In genomic region chr20:34240121-34240520, GRCh38 we compare ENCODE assay signal across 35 cellular contexts. TPM values are rescaled to one million over a fixed set of nuclear protein-coding genes. Genes with fewer than 3 reads are reported as not detected.
"Had no signal": no experiment of that assay in that cellular context is flagged by ENCODE, and none has a peak within 500 bp of the region (broad histone marks: within the 10 kb centered on the region; RNA-seq: fewer than 3 reads in every experiment).

No MANE protein-coding gene starts in this region.

- H3K27ac Mint-ChIP-seq: activated CD8-positive, alpha-beta memory T cell treated with anti-CD3 and anti-CD28 coated beads, Interleukin-2, amount 10 ng/mL, durations not matched to agents 7 days and 5 days; activated CD8-positive, alpha-beta T cell treated with anti-CD3 and anti-CD28 coated beads, Interleukin-2, amount 10 ng/mL, durations not matched to agents 7 days and 5 days; activated T-cell treated with anti-CD3 and anti-CD28 coated beads, Interleukin-2, amount 50 U/mL, for 72 hours; neural progenitor cell; T-helper 17 cell had no signal

- H3K79me2 ChIP-seq: parathyroid adenoma had no signal

- H3K27me3 ChIP-seq: neural progenitor cell, sigmoid colon, testis, uterus had no signal

- H3K36me3 ChIP-seq: esophagus squamous epithelium, left ventricle myocardium inferior, neural progenitor cell, sigmoid colon, transverse colon, uterus had no signal

- H3K27me3 Mint-ChIP-seq: activated naive CD8-positive, alpha-beta T cell had no signal

- H3K9ac ChIP-seq: neural progenitor cell, parathyroid adenoma had no signal

- H3K4me1 Mint-ChIP-seq: central memory CD8-positive, alpha-beta T cell had no signal

- H3K4me2 ChIP-seq: neural progenitor cell, smooth muscle cell had no signal

- H3K4me3 ChIP-seq: esophagus squamous epithelium, left ventricle myocardium inferior, lung, mucosa of descending colon, neural progenitor cell, psoas muscle, sigmoid colon, smooth muscle cell, testis, transverse colon, uterus had no signal

- H3K9me3 ChIP-seq: esophagus squamous epithelium, testis had no signal

- H3K4me1 ChIP-seq: esophagus squamous epithelium, left ventricle myocardium inferior, parathyroid adenoma, psoas muscle, sigmoid colon, testis, transverse colon, uterus had no signal

- ATAC-seq: activated CD8-positive, alpha-beta memory T cell treated with anti-CD3 and anti-CD28 coated beads, Interleukin-2, amount 10 ng/mL, durations not matched to agents 7 days and 5 days; activated CD8-positive, alpha-beta T cell treated with anti-CD3 and anti-CD28 coated beads, Interleukin-2, amount 10 ng/mL, durations not matched to agents 7 days and 5 days; activated T-cell treated with anti-CD3 and anti-CD28 coated beads, Interleukin-2, amount 50 U/mL, for 72 hours; mucosa of descending colon; psoas muscle; stimulated activated naive CD8-positive, alpha-beta T cell treated with anti-CD3 and anti-CD28 coated beads, Interleukin-15, Interleukin-2, amounts not matched to agents 100 U/mL and 50 U/mL, for 24 hours; T-helper 17 cell had no signal

- H3K27ac ChIP-seq: epithelial cell of prostate, esophagus squamous epithelium, left ventricle myocardium inferior, neural progenitor cell, parathyroid adenoma, psoas muscle, sigmoid colon, testis, transverse colon, uterus had no signal

- DNase-seq: activated CD4-positive, alpha-beta T cell treated with anti-CD3 and anti-CD28 coated beads for 1 hour; activated CD8-positive, alpha-beta memory T cell treated with anti-CD3 and anti-CD28 coated beads, Interleukin-2, amount 10 ng/mL, durations not matched to agents 7 days and 5 days; activated CD8-positive, alpha-beta T cell treated with anti-CD3 and anti-CD28 coated beads, Interleukin-2, amount 10 ng/mL, durations not matched to agents 7 days and 5 days; activated effector memory CD4-positive, alpha-beta T cell treated with Interleukin-2 at 50 U/mL for 16 hours; activated naive CD4-positive, alpha-beta T cell treated with Interleukin-2 at 50 U/mL for 16 hours; activated T-cell treated with anti-CD3 and anti-CD28 coated beads, Interleukin-2, amount 50 U/mL, for 72 hours; anterior cingulate cortex; effector CD4-positive, alpha-beta T cell; esophagus squamous epithelium; foreskin melanocyte; glutamatergic neuron; left ventricle myocardium inferior; mucosa of descending colon; naive thymus-derived CD8-positive, alpha-beta T cell; occipital lobe; psoas muscle; sigmoid colon; stimulated activated CD4-positive, alpha-beta T cell treated with anti-CD3 and anti-CD28 coated beads, Interleukin-15, amount 100 ng/mL, for 24 hours; stimulated activated CD4-positive, alpha-beta T cell treated with anti-CD3 and anti-CD28 coated beads, Interleukin-2, amount 100 ng/mL, for 24 hours; stimulated activated naive CD8-positive, alpha-beta T cell treated with anti-CD3 and anti-CD28 coated beads, Interleukin-15, Interleukin-2, amounts not matched to agents 100 U/mL and 50 U/mL, for 24 hours; T-helper 17 cell; T1000; testis; transverse colon; uterus had no signal

- H2AFZ ChIP-seq: neural progenitor cell, parathyroid adenoma had no signal

- H3K4me3 Mint-ChIP-seq: activated CD8-positive, alpha-beta memory T cell treated with anti-CD3 and anti-CD28 coated beads, Interleukin-2, amount 10 ng/mL, durations not matched to agents 7 days and 5 days; activated CD8-positive, alpha-beta T cell treated with anti-CD3 and anti-CD28 coated beads, Interleukin-2, amount 10 ng/mL, durations not matched to agents 7 days and 5 days; activated naive CD8-positive, alpha-beta T cell; activated T-cell treated with anti-CD3 and anti-CD28 coated beads, Interleukin-2, amount 50 U/mL, for 72 hours; central memory CD8-positive, alpha-beta T cell; dendritic cell treated with granulocyte-macrophage colony-stimulating factor and Interleukin-4, amounts not matched to agents 40 ng/mL and 50 ng/mL, for 4 days; neural progenitor cell; T-helper 17 cell had no signal

RNA-seq across cellular contexts. Expression of gene ASIP, which starts 1.1 kb away (rescaled TPM):
- total RNA-seq: activated CD8-positive, alpha-beta memory T cell treated with anti-CD3 and anti-CD28 coated beads, Interleukin-2, amount 10 ng/mL, durations not matched to agents 7 days and 5 days; activated CD8-positive, alpha-beta T cell treated with anti-CD3 and anti-CD28 coated beads, Interleukin-2, amount 10 ng/mL, durations not matched to agents 7 days and 5 days; activated T-cell treated with anti-CD3 and anti-CD28 coated beads, Interleukin-2, amount 50 U/mL, for 72 hours; bronchial epithelial cell; esophagus squamous epithelium; lung; mesenteric fat pad; mucosa of descending colon; naive thymus-derived CD8-positive, alpha-beta T cell; occipital lobe; psoas muscle; smooth muscle cell; T-helper 17 cell; transverse colon; uterus had no signal
- polyA plus RNA-seq: naive thymus-derived CD8-positive, alpha-beta T cell; smooth muscle cell had no signal
